In genomic region chr10:119491941-119492340, GRCh38 we compare ENCODE assay signal across 27 cellular contexts. TPM values are rescaled to one million over a fixed set of nuclear protein-coding genes. Genes with fewer than 3 reads are reported as not detected.
DNase-seq lines count a peak whose midpoint lies in the region; ATAC-seq lines count a peak whose summit lies in the region.
"Had no signal": no experiment of that assay in that cellular context is flagged by ENCODE, and none has a peak within 500 bp of the region (broad histone marks: within the 10 kb centered on the region; RNA-seq: fewer than 3 reads in every experiment).

No MANE protein-coding gene starts in this region.

- peaks cover 67% of the 10 kb centered on the region for H3K4me1 Mint-ChIP-seq in activated naive CD4-positive, alpha-beta T cell treated with anti-CD3 and anti-CD28 coated beads for 36 hours (ENCODE audit: low read depth)
- peaks cover 75% of the 10 kb centered on the region for H3K4me1 Mint-ChIP-seq in activated naive CD4-positive, alpha-beta T cell treated with anti-CD3 and anti-CD28 coated beads, Interleukin-2, amount 10 ng/mL, durations not matched to agents 7 days and 5 days

- peak overlapping the region; percentile 59 for H3K27ac Mint-ChIP-seq in activated naive CD4-positive, alpha-beta T cell treated with anti-CD3 and anti-CD28 coated beads for 36 hours
- no peak overlapping the region for H3K27ac Mint-ChIP-seq in activated naive CD4-positive, alpha-beta T cell treated with anti-CD3 and anti-CD28 coated beads, Interleukin-2, amount 10 ng/mL, durations not matched to agents 7 days and 5 days
- H3K27ac Mint-ChIP-seq: activated T-cell treated with anti-CD3 and anti-CD28 coated beads, Interleukin-2, amount 50 U/mL, for 72 hours had no signal

- no peaks in the 10 kb centered on the region for H3K27me3 ChIP-seq in aorta (ENCODE audit: control insufficient read depth in 1 of 2, insufficient read depth in 2 of 2, low read length in 1 of 2)
- H3K27me3 ChIP-seq: BE2C, MG63, pancreas, SJSA1, upper lobe of right lung had no signal

- ATAC-seq in aorta (ENCODE audit: low FRiP score) (no peak), HG02970 (IDR thresholded peaks at IDR 0.05; ENCODE audit: low FRiP score, unreplicated experiment) (no peak)
- ATAC-seq: activated T-cell treated with anti-CD3 and anti-CD28 coated beads, Interleukin-2, amount 50 U/mL, for 72 hours; left ventricle myocardium superior; natural killer cell treated with Interleukin-12 subunit alpha and Interleukin-12 subunit beta and Interleukin-15 and Interleukin-18, amount 100 ng/mL, for 72 hours; pancreas; upper lobe of right lung had no signal

- CTCF ChIA-PET in activated naive CD4-positive, alpha-beta T cell treated with anti-CD3 and anti-CD28 coated beads for 36 hours (lab: Charles Lee) = no interaction called here
- CTCF ChIA-PET in activated naive CD4-positive, alpha-beta T cell treated with anti-CD3 and anti-CD28 coated beads, Interleukin-2, amount 10 ng/mL, durations not matched to agents 7 days and 5 days (lab: Charles Lee) = no interaction called here

- peaks cover 1% of the 10 kb centered on the region for H3K36me3 Mint-ChIP-seq in activated naive CD4-positive, alpha-beta T cell treated with anti-CD3 and anti-CD28 coated beads for 36 hours (ENCODE audit: low read depth)
- peaks cover 24% of the 10 kb centered on the region for H3K36me3 Mint-ChIP-seq in activated naive CD4-positive, alpha-beta T cell treated with anti-CD3 and anti-CD28 coated beads, Interleukin-2, amount 10 ng/mL, durations not matched to agents 7 days and 5 days
- H3K36me3 Mint-ChIP-seq: natural killer cell treated with Interleukin-12 subunit alpha and Interleukin-12 subunit beta and Interleukin-15 and Interleukin-18, amount 100 ng/mL, for 72 hours had no signal

- no peak overlapping the region for H3K4me3 Mint-ChIP-seq in activated naive CD4-positive, alpha-beta T cell treated with anti-CD3 and anti-CD28 coated beads for 36 hours
- H3K4me3 Mint-ChIP-seq in activated naive CD4-positive, alpha-beta T cell treated with anti-CD3 and anti-CD28 coated beads, Interleukin-2, amount 10 ng/mL, durations not matched to agents 7 days and 5 days = no peak overlapping the region
- H3K4me3 Mint-ChIP-seq: activated T-cell treated with anti-CD3 and anti-CD28 coated beads, Interleukin-2, amount 50 U/mL, for 72 hours; central memory CD8-positive, alpha-beta T cell; natural killer cell treated with Interleukin-12 subunit alpha and Interleukin-12 subunit beta and Interleukin-15 and Interleukin-18, amount 100 ng/mL, for 72 hours had no signal

- WGBS in aorta, 2 donors = 78 to 79% methylated on average over 4 of the region's 4 CpGs

- no peaks in the 10 kb centered on the region for H3K27me3 Mint-ChIP-seq in activated naive CD4-positive, alpha-beta T cell treated with anti-CD3 and anti-CD28 coated beads for 36 hours (ENCODE audit: low read depth)
- H3K27me3 Mint-ChIP-seq in activated naive CD4-positive, alpha-beta T cell treated with anti-CD3 and anti-CD28 coated beads, Interleukin-2, amount 10 ng/mL, durations not matched to agents 7 days and 5 days = no peaks in the 10 kb centered on the region
- H3K27me3 Mint-ChIP-seq: central memory CD8-positive, alpha-beta T cell; natural killer cell treated with Interleukin-12 subunit alpha and Interleukin-12 subunit beta and Interleukin-15 and Interleukin-18, amount 100 ng/mL, for 72 hours had no signal

- H3K36me3 ChIP-seq in KOPT-K1 (ENCODE audit: insufficient read depth, low read length) (no peaks in the 10 kb centered on the region), aorta (ENCODE audit: control insufficient read depth in 1 of 2, insufficient read depth in 2 of 2, low read length in 1 of 2) (no peaks in the 10 kb centered on the region)
- H3K36me3 ChIP-seq: BE2C, HAP-1, MG63, pancreas, SJSA1, upper lobe of right lung had no signal

- H3K9me3 Mint-ChIP-seq in activated naive CD4-positive, alpha-beta T cell treated with anti-CD3 and anti-CD28 coated beads for 36 hours = no peaks in the 10 kb centered on the region
- H3K9me3 Mint-ChIP-seq in activated naive CD4-positive, alpha-beta T cell treated with anti-CD3 and anti-CD28 coated beads, Interleukin-2, amount 10 ng/mL, durations not matched to agents 7 days and 5 days = no peaks in the 10 kb centered on the region
- H3K9me3 Mint-ChIP-seq: activated T-cell treated with anti-CD3 and anti-CD28 coated beads, Interleukin-2, amount 50 U/mL, for 72 hours; central memory CD8-positive, alpha-beta T cell; natural killer cell treated with Interleukin-12 subunit alpha and Interleukin-12 subunit beta and Interleukin-15 and Interleukin-18, amount 100 ng/mL, for 72 hours had no signal

- H3K9me3 ChIP-seq in KOPT-K1 (ENCODE audit: insufficient read depth, low read length, poor library complexity, severe bottlenecking) = no peaks in the 10 kb centered on the region
- H3K9me3 ChIP-seq in aorta (ENCODE audit: control insufficient read depth, low read length) = no peaks in the 10 kb centered on the region
- H3K9me3 ChIP-seq: BE2C, HAP-1, MG63, pancreas, SJSA1, upper lobe of right lung had no signal

- H3K27ac ChIP-seq in KOPT-K1 (ENCODE audit: low read depth, low read length, poor library complexity, severe bottlenecking) (peak overlapping the region; percentile 38), aorta (ENCODE audit: low read depth in 1 of 2, low read length in 2 of 2) (no peak overlapping the region)
- H3K27ac ChIP-seq: pancreas, SJSA1, upper lobe of right lung had no signal

- intact Hi-C loops in activated naive CD4-positive, alpha-beta T cell treated with anti-CD3 and anti-CD28 coated beads for 36 hours (cut with micrococcal nuclease) = loop anchor here (10.0 kb wide), 1 partner anchor 737 kb away; the partner anchor contains the start of gene CACUL1
- intact Hi-C loops in aorta (cut with DNase I) = loop anchor here in 1 of 2 donors (5.0 kb wide), 1 partner anchor 295 kb away; no protein-coding TSS in a partner anchor

- H3K4me3 ChIP-seq in aorta (ENCODE audit: low read length in 2 of 2) = no peak overlapping the region
- H3K4me3 ChIP-seq: HAP-1, MG63, pancreas, SJSA1, upper lobe of right lung had no signal

- no peaks in the 10 kb centered on the region for H3K4me1 ChIP-seq in aorta (ENCODE audit: control insufficient read depth in 1 of 2, insufficient read depth in 2 of 2, low read length in 2 of 2)
- H3K4me1 ChIP-seq: BE2C, HAP-1 had no signal

- DNase-seq in activated naive CD4-positive, alpha-beta T cell treated with anti-CD3 and anti-CD28 coated beads for 36 hours = no peak
- DNase-seq in activated naive CD4-positive, alpha-beta T cell treated with anti-CD3 and anti-CD28 coated beads, Interleukin-2, amount 10 ng/mL, durations not matched to agents 7 days and 5 days = no peak
- DNase-seq in fibroblast of peridontal ligament (ENCODE audit: extremely low read depth) (peak; percentile 16), superior temporal gyrus (ENCODE audit: extremely low spot score) (peak; percentile 2), aorta (no peak), DMS53 treated with DMSO at 0.1 percent for 48 hours (lab: John Stamatoyannopoulos, UW; ENCODE audit: unreplicated experiment) (no peak)
- DNase-seq: activated CD4-positive, CD25-positive, alpha-beta regulatory T cell treated with anti-CD3 and anti-CD28 coated beads, Interleukin-2, amount 50 U/mL, for 72 hours; activated naive CD4-positive, alpha-beta T cell treated with Interleukin-2 at 50 U/mL for 16 hours; activated T-cell treated with anti-CD3 and anti-CD28 coated beads, Interleukin-2, amount 50 U/mL, for 72 hours; BE2C; Calu3; DND-41; left ventricle myocardium superior; MG63; midbrain; NCI-H2029; NCI-H226; NCI-H748 treated with DMSO at 0.1 percent for 48 hours; pancreas; T-helper 1 cell; upper lobe of right lung had no signal

RNA-seq across cellular contexts. Expression of gene RGS10, which starts 50.6 kb away (rescaled TPM):
- 100 to 1,000 TPM; 234 to 240 TPM for total RNA-seq in activated naive CD4-positive, alpha-beta T cell treated with anti-CD3 and anti-CD28 coated beads for 36 hours
- 10 to 100 TPM; 14.4 to 28.9 TPM for total RNA-seq in aorta
- polyA plus RNA-seq in aorta = 10 to 100 TPM; 50.0 to 76.1 TPM

Comparison
In these comparisons a context has a peak if more than half of its experiments do, and no peak if none do; other contexts are left out.
1. DNase-seq: peak in fibroblast of peridontal ligament (single experiment) and superior temporal gyrus (single experiment); none in activated naive CD4-positive, alpha-beta T cell treated with anti-CD3 and anti-CD28 coated beads for 36 hours (single experiment), activated naive CD4-positive, alpha-beta T cell treated with anti-CD3 and anti-CD28 coated beads, Interleukin-2, amount 10 ng/mL, durations not matched to agents 7 days and 5 days (single experiment), aorta (0 of 2) and DMS53 treated with DMSO at 0.1 percent for 48 hours (single experiment).
2. RNA of gene RGS10, which starts 50.6 kb away (total RNA-seq): 234 to 240 TPM in activated naive CD4-positive, alpha-beta T cell treated with anti-CD3 and anti-CD28 coated beads for 36 hours; 14.4 to 28.9 TPM in aorta; every median in the first group is over 4 times any median in the second.